ENCODE assay signal across 2 cellular contexts in the genomic region with DNA sequence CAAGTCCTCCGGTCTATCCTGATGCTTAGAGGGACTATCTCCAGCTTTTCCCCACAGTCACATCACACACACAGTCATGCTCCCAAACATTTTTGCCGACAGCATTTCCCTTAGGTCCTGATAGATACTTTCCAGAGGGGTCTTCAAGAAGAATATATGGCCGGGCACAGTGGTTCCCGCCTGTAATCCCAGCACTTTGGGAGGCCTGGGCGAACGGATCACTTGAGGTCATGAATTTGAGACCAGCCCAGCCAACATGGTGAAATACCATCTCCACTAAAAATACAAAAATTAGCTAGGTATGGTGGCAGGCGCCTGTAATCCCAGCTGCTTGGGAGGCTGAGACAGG.
TF ChIP-seq lines count a peak whose summit lies in the region.

No MANE protein-coding gene starts in this region.

TF ChIP-seq in SK-N-SH, 30 proteins besides CTCF, POLR2A, EP300 and RAD21 (continued from another document):
- TF ChIP-seq TCF12 (IDR thresholded peaks at IDR 0.05), result no peak

TF ChIP-seq in SK-N-SH treated with all-trans-retinoic acid at 6 μM for 48 hours, 23 proteins besides CTCF, POLR2A, EP300 and RAD21 (continued from another document):
- TF ChIP-seq, protein P1, sequence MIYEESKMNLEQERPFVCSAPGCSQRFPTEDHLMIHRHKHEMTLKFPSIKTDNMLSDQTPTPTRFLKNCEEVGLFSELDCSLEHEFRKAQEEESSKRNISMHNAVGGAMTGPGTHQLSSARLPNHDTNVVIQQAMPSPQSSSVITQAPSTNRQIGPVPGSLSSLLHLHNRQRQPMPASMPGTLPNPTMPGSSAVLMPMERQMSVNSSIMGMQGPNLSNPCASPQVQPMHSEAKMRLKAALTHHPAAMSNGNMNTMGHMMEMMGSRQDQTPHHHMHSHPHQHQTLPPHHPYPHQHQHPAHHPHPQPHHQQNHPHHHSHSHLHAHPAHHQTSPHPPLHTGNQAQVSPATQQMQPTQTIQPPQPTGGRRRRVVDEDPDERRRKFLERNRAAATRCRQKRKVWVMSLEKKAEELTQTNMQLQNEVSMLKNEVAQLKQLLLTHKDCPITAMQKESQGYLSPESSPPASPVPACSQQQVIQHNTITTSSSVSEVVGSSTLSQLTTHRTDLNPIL (CRISPR knock-in tag; IDR thresholded peaks at IDR 0.05; ENCODE audit: low read depth), result no peak
- no peak for TF ChIP-seq ARNTL (CRISPR knock-in tag; IDR thresholded peaks at IDR 0.05; ENCODE audit: borderline replicate concordance, low read depth)
- TF ChIP-seq CSDC2 (CRISPR knock-in tag; IDR thresholded peaks at IDR 0.05), result no peak
- TF ChIP-seq SNAI2 (CRISPR knock-in tag; IDR thresholded peaks at IDR 0.05), result no peak
- TF ChIP-seq PATZ1 (CRISPR knock-in tag; IDR thresholded peaks at IDR 0.05; ENCODE audit: borderline replicate concordance), result no peak
- TF ChIP-seq, protein P2, sequence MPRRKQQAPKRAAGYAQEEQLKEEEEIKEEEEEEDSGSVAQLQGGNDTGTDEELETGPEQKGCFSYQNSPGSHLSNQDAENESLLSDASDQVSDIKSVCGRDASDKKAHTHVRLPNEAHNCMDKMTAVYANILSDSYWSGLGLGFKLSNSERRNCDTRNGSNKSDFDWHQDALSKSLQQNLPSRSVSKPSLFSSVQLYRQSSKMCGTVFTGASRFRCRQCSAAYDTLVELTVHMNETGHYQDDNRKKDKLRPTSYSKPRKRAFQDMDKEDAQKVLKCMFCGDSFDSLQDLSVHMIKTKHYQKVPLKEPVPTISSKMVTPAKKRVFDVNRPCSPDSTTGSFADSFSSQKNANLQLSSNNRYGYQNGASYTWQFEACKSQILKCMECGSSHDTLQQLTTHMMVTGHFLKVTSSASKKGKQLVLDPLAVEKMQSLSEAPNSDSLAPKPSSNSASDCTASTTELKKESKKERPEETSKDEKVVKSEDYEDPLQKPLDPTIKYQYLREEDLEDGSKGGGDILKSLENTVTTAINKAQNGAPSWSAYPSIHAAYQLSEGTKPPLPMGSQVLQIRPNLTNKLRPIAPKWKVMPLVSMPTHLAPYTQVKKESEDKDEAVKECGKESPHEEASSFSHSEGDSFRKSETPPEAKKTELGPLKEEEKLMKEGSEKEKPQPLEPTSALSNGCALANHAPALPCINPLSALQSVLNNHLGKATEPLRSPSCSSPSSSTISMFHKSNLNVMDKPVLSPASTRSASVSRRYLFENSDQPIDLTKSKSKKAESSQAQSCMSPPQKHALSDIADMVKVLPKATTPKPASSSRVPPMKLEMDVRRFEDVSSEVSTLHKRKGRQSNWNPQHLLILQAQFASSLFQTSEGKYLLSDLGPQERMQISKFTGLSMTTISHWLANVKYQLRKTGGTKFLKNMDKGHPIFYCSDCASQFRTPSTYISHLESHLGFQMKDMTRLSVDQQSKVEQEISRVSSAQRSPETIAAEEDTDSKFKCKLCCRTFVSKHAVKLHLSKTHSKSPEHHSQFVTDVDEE (CRISPR knock-in tag; IDR thresholded peaks at IDR 0.05), result no peak
- TF ChIP-seq ZNF70 (CRISPR knock-in tag; IDR thresholded peaks at IDR 0.05), result no peak
- TF ChIP-seq ZC3H10 (CRISPR knock-in tag; IDR thresholded peaks at IDR 0.05), result no peak
- no peak for TF ChIP-seq TCF4 (CRISPR knock-in tag; IDR thresholded peaks at IDR 0.05; ENCODE audit: borderline replicate concordance)
- no peak for TF ChIP-seq ZNF565 (CRISPR knock-in tag; conservative IDR thresholded peaks at IDR 0.05; ENCODE audit: low read depth)
- TF ChIP-seq TOX (CRISPR knock-in tag; IDR thresholded peaks at IDR 0.05; ENCODE audit: borderline replicate concordance), result no peak
- TF ChIP-seq, protein P3, sequence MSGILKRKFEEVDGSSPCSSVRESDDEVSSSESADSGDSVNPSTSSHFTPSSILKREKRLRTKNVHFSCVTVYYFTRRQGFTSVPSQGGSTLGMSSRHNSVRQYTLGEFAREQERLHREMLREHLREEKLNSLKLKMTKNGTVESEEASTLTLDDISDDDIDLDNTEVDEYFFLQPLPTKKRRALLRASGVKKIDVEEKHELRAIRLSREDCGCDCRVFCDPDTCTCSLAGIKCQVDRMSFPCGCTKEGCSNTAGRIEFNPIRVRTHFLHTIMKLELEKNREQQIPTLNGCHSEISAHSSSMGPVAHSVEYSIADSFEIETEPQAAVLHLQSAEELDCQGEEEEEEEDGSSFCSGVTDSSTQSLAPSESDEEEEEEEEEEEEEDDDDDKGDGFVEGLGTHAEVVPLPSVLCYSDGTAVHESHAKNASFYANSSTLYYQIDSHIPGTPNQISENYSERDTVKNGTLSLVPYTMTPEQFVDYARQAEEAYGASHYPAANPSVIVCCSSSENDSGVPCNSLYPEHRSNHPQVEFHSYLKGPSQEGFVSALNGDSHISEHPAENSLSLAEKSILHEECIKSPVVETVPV (CRISPR knock-in tag; IDR thresholded peaks at IDR 0.05), result no peak
- TF ChIP-seq ZFP30 (CRISPR knock-in tag; IDR thresholded peaks at IDR 0.05), result no peak
- no peak for TF ChIP-seq OSR1 (CRISPR knock-in tag; IDR thresholded peaks at IDR 0.05)
